In the genomic region with DNA sequence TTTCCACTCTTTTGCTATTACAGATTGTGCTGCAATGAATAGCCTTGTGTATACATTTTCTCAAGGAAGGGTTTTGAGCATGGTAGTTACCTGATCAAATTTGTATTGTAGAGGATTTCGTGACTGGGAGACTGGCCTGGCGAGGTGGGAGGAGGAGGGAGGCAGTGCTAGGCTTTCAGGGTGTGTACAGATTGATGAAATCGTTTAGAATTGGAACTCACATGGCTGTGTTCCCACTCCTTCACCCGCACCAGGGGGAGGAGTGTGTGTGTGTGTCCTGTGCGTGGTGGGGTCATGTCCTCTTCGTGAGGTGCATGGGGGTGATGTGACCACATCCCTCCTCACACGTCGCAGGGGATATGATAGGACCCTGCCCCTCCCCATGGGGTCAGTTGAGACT, we compare ENCODE assay signal across 8 cellular contexts. TPM values are rescaled to one million over a fixed set of nuclear protein-coding genes. Genes with fewer than 3 reads are reported as not detected.
DNase-seq lines count a peak whose midpoint lies in the region; ATAC-seq lines count a peak whose summit lies in the region.

No MANE protein-coding gene starts in this region.

- peaks cover 15% of the 10 kb centered on the region for H3K4me1 Mint-ChIP-seq in activated T-helper 1 cell treated with anti-CD3 and anti-CD28 coated beads, Interleukin-12 subunit alpha, Interleukin-12 subunit beta, Interleukin-2, Interleukin-4 antibody, amounts not matched to agents 30 ng/mL and 10 ng/mL and 1 ng/mL, durations not matched to agents 14 hours and 24 hours and 36 hours (ENCODE audit: low read depth)

- H3K4me3 ChIP-seq in iPS-18a (ENCODE audit: low read length) (peak overlapping the region; percentile 57), skeletal muscle satellite cell (ENCODE audit: low read length) (peak overlapping the region; percentile 56)

- H3K36me3 Mint-ChIP-seq in activated T-helper 1 cell treated with anti-CD3 and anti-CD28 coated beads, Interleukin-12 subunit alpha, Interleukin-12 subunit beta, Interleukin-2, Interleukin-4 antibody, amounts not matched to agents 30 ng/mL and 10 ng/mL and 1 ng/mL, durations not matched to agents 14 hours and 24 hours and 36 hours (ENCODE audit: low read depth): peaks cover 5% of the 10 kb centered on the region

- no peaks in the 10 kb centered on the region for H3K36me3 ChIP-seq in iPS-18a (ENCODE audit: control insufficient read depth, low read depth, low read length)
- no peaks in the 10 kb centered on the region for H3K36me3 ChIP-seq in skeletal muscle satellite cell (ENCODE audit: insufficient read depth, low read length)

- no peak for ATAC-seq in GM21381 (IDR thresholded peaks at IDR 0.05; ENCODE audit: unreplicated experiment)
- ATAC-seq in HG03469 (IDR thresholded peaks at IDR 0.05; ENCODE audit: unreplicated experiment): no peak

- H3K4me1 ChIP-seq in iPS-18a (ENCODE audit: control insufficient read depth, low read depth, low read length) (peaks cover 10% of the 10 kb centered on the region), skeletal muscle satellite cell (ENCODE audit: control insufficient read depth, insufficient read depth, low read length) (peaks cover 18% of the 10 kb centered on the region)

- H3K4me2 ChIP-seq in skeletal muscle satellite cell (ENCODE audit: low read length): peak overlapping the region; percentile 75

- no peak overlapping the region for H3K27ac Mint-ChIP-seq in activated T-helper 1 cell treated with anti-CD3 and anti-CD28 coated beads, Interleukin-12 subunit alpha, Interleukin-12 subunit beta, Interleukin-2, Interleukin-4 antibody, amounts not matched to agents 30 ng/mL and 10 ng/mL and 1 ng/mL, durations not matched to agents 14 hours and 24 hours and 36 hours

- peaks cover 12% of the 10 kb centered on the region for H3K27me3 Mint-ChIP-seq in activated T-helper 1 cell treated with anti-CD3 and anti-CD28 coated beads, Interleukin-12 subunit alpha, Interleukin-12 subunit beta, Interleukin-2, Interleukin-4 antibody, amounts not matched to agents 30 ng/mL and 10 ng/mL and 1 ng/mL, durations not matched to agents 14 hours and 24 hours and 36 hours (ENCODE audit: insufficient read depth)

- H3K27me3 ChIP-seq in iPS-18a (ENCODE audit: control insufficient read depth, insufficient read depth, low read length) (peaks cover 32% of the 10 kb centered on the region), skeletal muscle satellite cell (ENCODE audit: control insufficient read depth, insufficient read depth, low read length) (peaks cover 19% of the 10 kb centered on the region)

- H3K9ac ChIP-seq in iPS-18a (ENCODE audit: low read length) (no peak overlapping the region), skeletal muscle satellite cell (ENCODE audit: low read depth, low read length) (no peak overlapping the region)

- H3K4me3 Mint-ChIP-seq in activated T-helper 1 cell treated with anti-CD3 and anti-CD28 coated beads, Interleukin-12 subunit alpha, Interleukin-12 subunit beta, Interleukin-2, Interleukin-4 antibody, amounts not matched to agents 30 ng/mL and 10 ng/mL and 1 ng/mL, durations not matched to agents 14 hours and 24 hours and 36 hours: peak overlapping the region; percentile 77

- H3K9me3 ChIP-seq in iPS-18a (ENCODE audit: control insufficient read depth, low read depth, low read length) (no peaks in the 10 kb centered on the region), skeletal muscle satellite cell (replicated peaks; ENCODE audit: low read length) (no peaks in the 10 kb centered on the region)

- DNase-seq in NCI-H1417 (lab: John Stamatoyannopoulos, UW) (peak in 2 of 3 experiments; percentile 60 to 62), NCI-H1417 treated with DMSO at 0.1 percent for 48 hours (lab: John Stamatoyannopoulos, UW) (no peak), cerebellar nuclear complex (lab: John Stamatoyannopoulos, UW) (no peak)
- DNase-seq in activated T-helper 1 cell treated with anti-CD3 and anti-CD28 coated beads, Interleukin-12 subunit alpha, Interleukin-12 subunit beta, Interleukin-2, Interleukin-4 antibody, amounts not matched to agents 30 ng/mL and 10 ng/mL and 1 ng/mL, durations not matched to agents 14 hours and 24 hours and 36 hours (ENCODE audit: low spot score): no peak

- no peak overlapping the region for H3K27ac ChIP-seq in iPS-18a (ENCODE audit: low read length)

- intact Hi-C loops in activated T-helper 1 cell treated with anti-CD3 and anti-CD28 coated beads, Interleukin-12 subunit alpha, Interleukin-12 subunit beta, Interleukin-2, Interleukin-4 antibody, amounts not matched to agents 30 ng/mL and 10 ng/mL and 1 ng/mL, durations not matched to agents 14 hours and 24 hours and 36 hours (cut with micrococcal nuclease): no loop called here

- H3K9me3 Mint-ChIP-seq in activated T-helper 1 cell treated with anti-CD3 and anti-CD28 coated beads, Interleukin-12 subunit alpha, Interleukin-12 subunit beta, Interleukin-2, Interleukin-4 antibody, amounts not matched to agents 30 ng/mL and 10 ng/mL and 1 ng/mL, durations not matched to agents 14 hours and 24 hours and 36 hours: no peaks in the 10 kb centered on the region

RNA-seq across cellular contexts. Expression of a gene that starts 8.3 kb away (rescaled TPM):
- total RNA-seq in activated T-helper 1 cell treated with anti-CD3 and anti-CD28 coated beads, Interleukin-12 subunit alpha, Interleukin-12 subunit beta, Interleukin-2, Interleukin-4 antibody, amounts not matched to agents 30 ng/mL and 10 ng/mL and 1 ng/mL, durations not matched to agents 14 hours and 24 hours and 36 hours: not detected in 2 replicates
- not detected in 2 replicates for total RNA-seq in skeletal muscle satellite cell (2012; rRNA removed)

RNA-seq across cellular contexts. Expression of a gene that starts 19.3 kb away (rescaled TPM):
- 24.0 and 24.1 TPM in 2 replicates for total RNA-seq in activated T-helper 1 cell treated with anti-CD3 and anti-CD28 coated beads, Interleukin-12 subunit alpha, Interleukin-12 subunit beta, Interleukin-2, Interleukin-4 antibody, amounts not matched to agents 30 ng/mL and 10 ng/mL and 1 ng/mL, durations not matched to agents 14 hours and 24 hours and 36 hours
- total RNA-seq in skeletal muscle satellite cell (2012; rRNA removed): 4.6 and 5.0 TPM in 2 replicates

RNA-seq across cellular contexts. Expression of a gene that starts 26.3 kb away (rescaled TPM):
- not detected in 2 replicates for total RNA-seq in activated T-helper 1 cell treated with anti-CD3 and anti-CD28 coated beads, Interleukin-12 subunit alpha, Interleukin-12 subunit beta, Interleukin-2, Interleukin-4 antibody, amounts not matched to agents 30 ng/mL and 10 ng/mL and 1 ng/mL, durations not matched to agents 14 hours and 24 hours and 36 hours
- not detected in 2 replicates for total RNA-seq in skeletal muscle satellite cell (2012; rRNA removed)

RNA-seq across cellular contexts. Expression of a gene that starts 40.9 kb away (rescaled TPM):
- total RNA-seq in activated T-helper 1 cell treated with anti-CD3 and anti-CD28 coated beads, Interleukin-12 subunit alpha, Interleukin-12 subunit beta, Interleukin-2, Interleukin-4 antibody, amounts not matched to agents 30 ng/mL and 10 ng/mL and 1 ng/mL, durations not matched to agents 14 hours and 24 hours and 36 hours: not detected in 2 replicates
- total RNA-seq in skeletal muscle satellite cell (2012; rRNA removed): not detected in 2 replicates

Comparison
In these comparisons a context has a peak if more than half of its experiments do, and no peak if none do; other contexts are left out.
1. DNase-seq: peak in NCI-H1417 (2 of 3); none in NCI-H1417 treated with DMSO at 0.1 percent for 48 hours (single experiment), activated T-helper 1 cell treated with anti-CD3 and anti-CD28 coated beads, Interleukin-12 subunit alpha, Interleukin-12 subunit beta, Interleukin-2, Interleukin-4 antibody, amounts not matched to agents 30 ng/mL and 10 ng/mL and 1 ng/mL, durations not matched to agents 14 hours and 24 hours and 36 hours (single experiment) and cerebellar nuclear complex (0 of 2).